In genomic region chr7:102431617-102432298, GRCh38 we compare ENCODE assay signal across 8 cellular contexts. TPM values are rescaled to one million over a fixed set of nuclear protein-coding genes. Genes with fewer than 3 reads are reported as not detected.
DNase-seq lines count a peak whose midpoint lies in the region; ATAC-seq, FAIRE-seq and TF ChIP-seq lines count a peak whose summit lies in the region.

No MANE protein-coding gene starts in this region.

- peaks cover 42% of the 10 kb centered on the region for H3F3A ChIP-seq in SU-DHL-6 (ENCODE audit: insufficient read depth)

- H3K27ac ChIP-seq in SU-DHL-6 (ENCODE audit: low read depth, low read length) (peak overlapping the region; percentile 92), angular gyrus (ENCODE audit: low read depth, low read length) (peak overlapping the region; percentile 88), upper lobe of right lung (peak overlapping the region; percentile 66), kidney (ENCODE audit: low read depth in 2 of 2, low read length in 2 of 2) (peak overlapping the region in 1 of 2 donors; percentile 77)

- peak overlapping the region; percentile 78 to 94 (median 87) for H3K4me3 Mint-ChIP-seq in naive B cell

- FAIRE-seq in kidney (lab: Jason Lieb, UNC), result no peak

- H3K27ac Mint-ChIP-seq in naive B cell, result peak overlapping the region; percentile 95 to 100 (median 99)

- peaks cover 32% of the 10 kb centered on the region for H3K79me2 ChIP-seq in SU-DHL-6 (ENCODE audit: insufficient read depth, low read length)

- TF ChIP-seq CTCF in SU-DHL-6 (IDR thresholded peaks at IDR 0.05; ENCODE audit: insufficient read depth, low read length, poor library complexity, severe bottlenecking), result no peak
- TF ChIP-seq CTCF in upper lobe of right lung (IDR thresholded peaks at IDR 0.05), result no peak
- no peak for TF ChIP-seq CTCF in kidney (IDR thresholded peaks at IDR 0.05; ENCODE audit: borderline replicate concordance, extremely low read depth, insufficient read depth)

- H3K9me3 ChIP-seq in SU-DHL-6 (ENCODE audit: insufficient read depth, low read length) (no peaks in the 10 kb centered on the region), upper lobe of right lung (no peaks in the 10 kb centered on the region), kidney (ENCODE audit: control insufficient read depth in 1 of 2, low read length in 2 of 2) (no peaks in the 10 kb centered on the region)

- H3K4me1 ChIP-seq in upper lobe of right lung (peaks cover 14% of the 10 kb centered on the region), kidney (ENCODE audit: control insufficient read depth in 1 of 2, insufficient read depth in 1 of 2, low read depth in 1 of 2, low read length in 2 of 2) (peaks cover 7 to 14% of the 10 kb centered on the region in 2 donors)

- intact Hi-C loops in upper lobe of right lung (cut with DNase I), result no loop called here
- intact Hi-C loops in kidney (cut with DNase I), result no loop called here

- H3K4me2 ChIP-seq in SU-DHL-6 (ENCODE audit: low read depth, low read length, poor library complexity, severe bottlenecking), result peak overlapping the region; percentile 59

- peak; percentile 22 for ATAC-seq in HG02798 (IDR thresholded peaks at IDR 0.05; ENCODE audit: poor library complexity, unreplicated experiment)
- ATAC-seq in naive B cell (ENCODE audit: low read depth in 2 of 2), result peak; percentile 37 to 38
- ATAC-seq in upper lobe of right lung, result no peak
- ATAC-seq in GM18870 (IDR thresholded peaks at IDR 0.05; ENCODE audit: unreplicated experiment), result no peak

- peak overlapping the region; percentile 5 for H3K4me3 ChIP-seq in SU-DHL-6 (ENCODE audit: insufficient read depth, low read length, poor library complexity, severe bottlenecking)
- no peak overlapping the region for H3K4me3 ChIP-seq in upper lobe of right lung
- H3K4me3 ChIP-seq in kidney (ENCODE audit: low read length in 2 of 2), result no peak overlapping the region

- H3K36me3 ChIP-seq in SU-DHL-6 (ENCODE audit: low read length) (0 out of 2 replicates have a peak, but pooled peaks cover 7% of the 10 kb centered on the region), upper lobe of right lung (no peaks in the 10 kb centered on the region), kidney (ENCODE audit: control insufficient read depth in 1 of 2, insufficient read depth in 2 of 2, low read length in 2 of 2) (no peaks in the 10 kb centered on the region)

- peak overlapping the region; percentile 94 for H3K9ac ChIP-seq in SU-DHL-6 (ENCODE audit: low read length)
- H3K9ac ChIP-seq in kidney (ENCODE audit: low read length in 2 of 2), result peak overlapping the region in 1 of 2 donors; percentile 42

- peak overlapping the region; percentile 6 for H2AFZ ChIP-seq in SU-DHL-6 (ENCODE audit: low read depth, low read length, severe bottlenecking)

- DNase-seq in DMS153 (lab: John Stamatoyannopoulos, UW), result peak; percentile 78
- DNase-seq in naive B cell, result peak; percentile 74
- DNase-seq in upper lobe of right lung, result no peak
- DNase-seq in kidney, result no peak

- H4K20me1 ChIP-seq in SU-DHL-6 (ENCODE audit: low read depth, low read length), result no peaks in the 10 kb centered on the region

- peaks cover 45 to 89% (median 70%) of the 10 kb centered on the region in 3 donors for H3K4me1 Mint-ChIP-seq in naive B cell

- no peaks in the 10 kb centered on the region for H3K27me3 Mint-ChIP-seq in naive B cell

- H3K27me3 ChIP-seq in SU-DHL-6 (ENCODE audit: low read length), result no peaks in the 10 kb centered on the region
- H3K27me3 ChIP-seq in upper lobe of right lung, result no peaks in the 10 kb centered on the region

- H3K9me2 ChIP-seq in SU-DHL-6 (replicated peaks; ENCODE audit: insufficient read depth, low read length), result no peaks in the 10 kb centered on the region

- H3K9me3 Mint-ChIP-seq in naive B cell, result peaks cover 0 to 4% (median 0%) of the 10 kb centered on the region in 7 donors

- peaks cover 0 to 7% of the 10 kb centered on the region in 2 donors for H3K36me3 Mint-ChIP-seq in naive B cell

RNA-seq across cellular contexts. Expression of gene ORAI2, which starts 1.6 kb away (rescaled TPM):
- polyA plus RNA-seq in naive B cell (ENCODE audit: low read depth in 6 of 6) (100 to 1,000 TPM; 236 to 340 (median 260) TPM), kidney (ENCODE audit: insufficient read depth, low read depth, low replicate concordance) (13.8 TPM)
- total RNA-seq in upper lobe of right lung (20.0 TPM), kidney (45.6 TPM)

RNA-seq across cellular contexts. Expression of gene ALKBH4, which starts 32.9 kb away (rescaled TPM):
- 10 to 100 TPM; 12.4 to 23.5 (median 19.0) TPM for polyA plus RNA-seq in naive B cell (ENCODE audit: low read depth in 6 of 6)
- total RNA-seq in upper lobe of right lung, result 7.4 TPM
- 14.0 TPM for total RNA-seq in kidney
- 15.4 TPM for polyA plus RNA-seq in kidney (ENCODE audit: insufficient read depth, low read depth, low replicate concordance)

RNA-seq across cellular contexts. Expression of gene LRWD1, which starts 33.0 kb away (rescaled TPM):
- polyA plus RNA-seq in naive B cell (ENCODE audit: low read depth in 6 of 6) (10 to 100 TPM in 5 of 6 donors, 1 to 10 TPM in 1; 6.9 to 22.1 (median 17.3) TPM), kidney (ENCODE audit: insufficient read depth, low read depth, low replicate concordance) (14.0 TPM)
- total RNA-seq in upper lobe of right lung (15.7 TPM), kidney (14.1 TPM)

RNA-seq across cellular contexts. Expression of gene PRKRIP1, which starts 35.6 kb away (rescaled TPM):
- polyA plus RNA-seq in naive B cell (ENCODE audit: low read depth in 6 of 6), result 10 to 100 TPM; 13.1 to 28.6 (median 17.4) TPM
- total RNA-seq in upper lobe of right lung, result 21.9 TPM
- total RNA-seq in kidney, result 25.9 TPM
- 20.8 TPM for polyA plus RNA-seq in kidney (ENCODE audit: insufficient read depth, low read depth, low replicate concordance)

RNA-seq across cellular contexts. Expression of gene POLR2J, which starts 47.0 kb away (rescaled TPM):
- 100 to 1,000 TPM in 3 of 6 donors, 10 to 100 TPM in 3; 65.4 to 149 (median 107) TPM for polyA plus RNA-seq in naive B cell (ENCODE audit: low read depth in 6 of 6)
- 35.0 TPM for total RNA-seq in upper lobe of right lung
- total RNA-seq in kidney, result 42.0 TPM
- 117 TPM for polyA plus RNA-seq in kidney (ENCODE audit: insufficient read depth, low read depth, low replicate concordance)

Comparison
In these comparisons a context has a peak if more than half of its experiments do, and no peak if none do; other contexts are left out.
1. DNase-seq: peak in DMS153 (single experiment) and naive B cell (single experiment); none in upper lobe of right lung (single experiment) and kidney (single experiment).
2. ATAC-seq: peak in HG02798 (single experiment) and naive B cell (2 of 2); none in upper lobe of right lung (single experiment) and GM18870 (single experiment).